Comparison of ENCODE assay signal across 1 cellular context in the genomic region with DNA sequence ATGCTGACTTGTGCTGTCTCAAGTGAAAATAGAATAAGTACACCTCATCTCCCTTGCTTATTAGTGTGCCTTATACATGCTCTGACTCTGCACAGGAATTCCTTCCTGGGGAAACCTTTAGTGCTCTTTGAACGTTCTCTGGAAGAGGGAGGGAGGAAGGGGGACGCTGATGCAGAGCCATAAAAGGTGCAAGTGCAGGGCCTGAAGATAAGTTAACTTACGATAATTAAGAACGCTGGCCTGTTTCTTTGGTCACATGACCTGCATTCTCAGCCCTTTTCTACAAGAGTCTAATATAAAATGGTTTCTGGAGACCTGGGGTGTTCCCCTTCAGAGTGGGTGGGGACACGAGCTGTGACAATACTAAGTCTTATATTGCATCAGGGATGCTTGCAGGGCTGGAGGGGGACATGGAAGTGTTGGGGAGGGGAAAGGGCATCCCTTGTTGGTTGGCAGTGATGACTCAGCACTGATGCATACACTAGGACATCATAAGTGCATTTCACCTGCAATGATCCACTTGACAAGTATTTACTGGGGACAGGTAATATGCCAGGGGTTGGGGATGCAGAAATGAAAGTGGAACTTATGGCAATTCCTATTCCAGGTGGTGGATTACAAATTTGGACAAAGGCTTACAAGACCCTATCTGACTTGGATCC.
TF ChIP-seq lines count a peak whose summit lies in the region.

No MANE protein-coding gene starts in this region.

TF ChIP-seq in HEK293, 187 proteins besides CTCF, POLR2A, EP300 and RAD21 (continued from another document):
- TF ChIP-seq, protein P1, sequence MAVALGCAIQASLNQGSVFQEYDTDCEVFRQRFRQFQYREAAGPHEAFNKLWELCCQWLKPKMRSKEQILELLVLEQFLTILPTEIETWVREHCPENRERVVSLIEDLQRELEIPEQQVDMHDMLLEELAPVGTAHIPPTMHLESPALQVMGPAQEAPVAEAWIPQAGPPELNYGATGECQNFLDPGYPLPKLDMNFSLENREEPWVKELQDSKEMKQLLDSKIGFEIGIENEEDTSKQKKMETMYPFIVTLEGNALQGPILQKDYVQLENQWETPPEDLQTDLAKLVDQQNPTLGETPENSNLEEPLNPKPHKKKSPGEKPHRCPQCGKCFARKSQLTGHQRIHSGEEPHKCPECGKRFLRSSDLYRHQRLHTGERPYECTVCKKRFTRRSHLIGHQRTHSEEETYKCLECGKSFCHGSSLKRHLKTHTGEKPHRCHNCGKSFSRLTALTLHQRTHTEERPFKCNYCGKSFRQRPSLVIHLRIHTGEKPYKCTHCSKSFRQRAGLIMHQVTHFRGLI (tag by site-specific recombination; IDR thresholded peaks at IDR 0.05) = no peak
- TF ChIP-seq ZNF558 (tag by site-specific recombination; IDR thresholded peaks at IDR 0.05) (no peak), PRDM10 (tag by site-specific recombination; IDR thresholded peaks at IDR 0.05) (peak; percentile 19; the same call in 1 of the 2 replicates), ZNF645 (tag by site-specific recombination; IDR thresholded peaks at IDR 0.05) (no peak), GLIS2 (tag by site-specific recombination; IDR thresholded peaks at IDR 0.05) (no peak), ZNF792 (tag by site-specific recombination; IDR thresholded peaks at IDR 0.05) (peak; percentile 50; the same call in 1 of the 2 replicates), SCRT2 (tag by site-specific recombination; IDR thresholded peaks at IDR 0.05) (no peak), HOXD13 (CRISPR knock-in tag; IDR thresholded peaks at IDR 0.05; ENCODE audit: borderline replicate concordance) (no peak), ZNF530 (tag by site-specific recombination; IDR thresholded peaks at IDR 0.05; ENCODE audit: low read depth) (no peak), MEIS1 (CRISPR knock-in tag; IDR thresholded peaks at IDR 0.05; ENCODE audit: borderline replicate concordance) (no peak), ZNF501 (tag by site-specific recombination; IDR thresholded peaks at IDR 0.05) (no peak)
- TF ChIP-seq, protein P2, sequence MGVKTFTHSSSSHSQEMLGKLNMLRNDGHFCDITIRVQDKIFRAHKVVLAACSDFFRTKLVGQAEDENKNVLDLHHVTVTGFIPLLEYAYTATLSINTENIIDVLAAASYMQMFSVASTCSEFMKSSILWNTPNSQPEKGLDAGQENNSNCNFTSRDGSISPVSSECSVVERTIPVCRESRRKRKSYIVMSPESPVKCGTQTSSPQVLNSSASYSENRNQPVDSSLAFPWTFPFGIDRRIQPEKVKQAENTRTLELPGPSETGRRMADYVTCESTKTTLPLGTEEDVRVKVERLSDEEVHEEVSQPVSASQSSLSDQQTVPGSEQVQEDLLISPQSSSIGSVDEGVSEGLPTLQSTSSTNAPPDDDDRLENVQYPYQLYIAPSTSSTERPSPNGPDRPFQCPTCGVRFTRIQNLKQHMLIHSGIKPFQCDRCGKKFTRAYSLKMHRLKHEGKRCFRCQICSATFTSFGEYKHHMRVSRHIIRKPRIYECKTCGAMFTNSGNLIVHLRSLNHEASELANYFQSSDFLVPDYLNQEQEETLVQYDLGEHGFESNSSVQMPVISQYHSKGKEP (tag by site-specific recombination; IDR thresholded peaks at IDR 0.05) = 0 out of 2 replicates have a peak, but pooled peaks have one; percentile 7
